In genomic region chr20:51496964-51497363, GRCh38 we compare ENCODE assay signal across 13 cellular contexts. TPM values are rescaled to one million over a fixed set of nuclear protein-coding genes. Genes with fewer than 3 reads are reported as not detected.
DNase-seq lines count a peak whose midpoint lies in the region; ATAC-seq and TF ChIP-seq lines count a peak whose summit lies in the region.
"Had no signal": no experiment of that assay in that cellular context is flagged by ENCODE, and none has a peak within 500 bp of the region (broad histone marks: within the 10 kb centered on the region; RNA-seq: fewer than 3 reads in every experiment).

No MANE protein-coding gene starts in this region.

- H3K36me3 Mint-ChIP-seq in activated T-cell treated with anti-CD3 and anti-CD28 coated beads, Interleukin-2, amount 50 U/mL, for 72 hours (ENCODE audit: insufficient read depth in 2 of 2): peaks cover 22 to 30% of the 10 kb centered on the region in 2 donors
- peaks cover 70% of the 10 kb centered on the region for H3K36me3 Mint-ChIP-seq in stimulated activated effector memory CD8-positive, alpha-beta T cell treated with anti-CD3 and anti-CD28 coated beads, Interleukin-12 subunit alpha, Interleukin-12 subunit beta, amount 100 ng/mL, for 72 hours

- H3K27ac ChIP-seq in OCI-LY7 (ENCODE audit: low read depth, low read length, poor library complexity, severe bottlenecking) (peak overlapping the region; percentile 79), coronary artery (no peak overlapping the region)
- H3K27ac ChIP-seq: WERI-Rb-1 had no signal

- TF ChIP-seq CTCF in OCI-LY7 (conservative IDR thresholded peaks at IDR 0.05; ENCODE audit: low read length): no peak
- no peak for TF ChIP-seq CTCF in coronary artery (IDR thresholded peaks at IDR 0.05)

- peaks cover 29% of the 10 kb centered on the region; the same call in 1 of the 2 replicates for H3K79me2 ChIP-seq in OCI-LY7 (ENCODE audit: insufficient read depth, low read depth, low read length)

- no peak overlapping the region for H2AFZ ChIP-seq in OCI-LY7 (ENCODE audit: low read length)

- no peaks in the 10 kb centered on the region for H3K27me3 Mint-ChIP-seq in activated T-cell treated with anti-CD3 and anti-CD28 coated beads, Interleukin-2, amount 50 U/mL, for 72 hours (ENCODE audit: low read depth)

- H3K36me3 ChIP-seq in OCI-LY7 (ENCODE audit: insufficient read depth, low read length): peaks cover 59% of the 10 kb centered on the region
- H3K36me3 ChIP-seq: Peyer's patch, sigmoid colon, WERI-Rb-1 had no signal

- H3K9me2 ChIP-seq in OCI-LY7 (ENCODE audit: insufficient read depth, low read length): no peaks in the 10 kb centered on the region

- H3K4me3 Mint-ChIP-seq in activated T-cell treated with anti-CD3 and anti-CD28 coated beads, Interleukin-2, amount 50 U/mL, for 72 hours: peak overlapping the region; percentile 77 to 91
- H3K4me3 Mint-ChIP-seq in stimulated activated effector memory CD8-positive, alpha-beta T cell treated with anti-CD3 and anti-CD28 coated beads, Interleukin-12 subunit alpha, Interleukin-12 subunit beta, amount 100 ng/mL, for 72 hours: peak overlapping the region; percentile 52
- H3K4me3 Mint-ChIP-seq: HFFc6 had no signal

- DNase-seq in activated T-cell treated with anti-CD3 and anti-CD28 coated beads, Interleukin-2, amount 50 U/mL, for 72 hours: no peak
- DNase-seq in activated T-cell treated with anti-CD3 and anti-CD28 coated beads, Interleukin-2, amount 50 U/mL, for 1 hour: no peak
- DNase-seq in OCI-LY7 (ENCODE audit: low spot score) (no peak), coronary artery (ENCODE audit: low spot score) (peak; percentile 61), HK-2 (ENCODE audit: unreplicated experiment) (no peak), midbrain (lab: John Stamatoyannopoulos, UW) (no peak)
- DNase-seq in stimulated activated effector memory CD8-positive, alpha-beta T cell treated with anti-CD3 and anti-CD28 coated beads, Interleukin-12 subunit alpha, Interleukin-12 subunit beta, amount 100 ng/mL, for 72 hours (ENCODE audit: low spot score in 2 of 2): no peak
- DNase-seq: effector CD4-positive, alpha-beta T cell; HFFc6; sigmoid colon; WERI-Rb-1 had no signal

- H4K20me1 ChIP-seq in OCI-LY7 (ENCODE audit: insufficient read depth, low read length): no peaks in the 10 kb centered on the region

- H3K4me1 ChIP-seq in OCI-LY7 (ENCODE audit: insufficient read depth, low read length, poor library complexity, severe bottlenecking): peaks cover 73% of the 10 kb centered on the region

- no peak for ATAC-seq in activated T-cell treated with anti-CD3 and anti-CD28 coated beads, Interleukin-2, amount 50 U/mL, for 72 hours (replicated peaks in 1 of 2)
- ATAC-seq in stimulated activated effector memory CD8-positive, alpha-beta T cell treated with anti-CD3 and anti-CD28 coated beads, Interleukin-12 subunit alpha, Interleukin-12 subunit beta, amount 100 ng/mL, for 72 hours: no peak
- no peak for ATAC-seq in HG02870 (IDR thresholded peaks at IDR 0.05; ENCODE audit: unreplicated experiment)

- intact Hi-C loops in OCI-LY7 (cut with micrococcal nuclease; ENCODE audit: unreplicated experiment): no loop called here

- H3K4me2 ChIP-seq in OCI-LY7 (ENCODE audit: low read length): peak overlapping the region; percentile 75; the same call in 1 of the 2 replicates

- CTCF ChIA-PET in OCI-LY7 (lab: Charles Lee; ENCODE audit: unreplicated experiment): no interaction called here

- peaks cover 98% of the 10 kb centered on the region for H3K4me1 Mint-ChIP-seq in activated T-cell treated with anti-CD3 and anti-CD28 coated beads, Interleukin-2, amount 50 U/mL, for 72 hours (ENCODE audit: low read depth)
- peaks cover 98% of the 10 kb centered on the region for H3K4me1 Mint-ChIP-seq in stimulated activated effector memory CD8-positive, alpha-beta T cell treated with anti-CD3 and anti-CD28 coated beads, Interleukin-12 subunit alpha, Interleukin-12 subunit beta, amount 100 ng/mL, for 72 hours

- H3K4me3 ChIP-seq in OCI-LY7 (ENCODE audit: low read depth, low read length, poor library complexity, severe bottlenecking) (no peak overlapping the region), coronary artery (no peak overlapping the region)
- H3K4me3 ChIP-seq: sigmoid colon had no signal

- H3K27ac Mint-ChIP-seq in activated T-cell treated with anti-CD3 and anti-CD28 coated beads, Interleukin-2, amount 50 U/mL, for 72 hours: no peak overlapping the region
- peak overlapping the region; percentile 72 for H3K27ac Mint-ChIP-seq in stimulated activated effector memory CD8-positive, alpha-beta T cell treated with anti-CD3 and anti-CD28 coated beads, Interleukin-12 subunit alpha, Interleukin-12 subunit beta, amount 100 ng/mL, for 72 hours
- H3K27ac Mint-ChIP-seq: HFFc6 had no signal

- no peaks in the 10 kb centered on the region for H3K9me3 ChIP-seq in OCI-LY7 (ENCODE audit: low read length)
- H3K9me3 ChIP-seq: Peyer's patch, sigmoid colon had no signal

- BruUV-seq in OCI-LY7 (replicated peaks; lab: Mats Ljungman, UMichigan): no TSS peak

- POLR2A ChIA-PET in OCI-LY7 (lab: Charles Lee): interaction anchor here (0.6 to 2.1 kb wide), 2 partner anchors 10 to 170 kb away, joined by 3 to 6 read pairs; no protein-coding TSS in a partner anchor

- peaks cover 0 to 2% of the 10 kb centered on the region in 2 donors for H3K9me3 Mint-ChIP-seq in activated T-cell treated with anti-CD3 and anti-CD28 coated beads, Interleukin-2, amount 50 U/mL, for 72 hours
- H3K9me3 Mint-ChIP-seq in stimulated activated effector memory CD8-positive, alpha-beta T cell treated with anti-CD3 and anti-CD28 coated beads, Interleukin-12 subunit alpha, Interleukin-12 subunit beta, amount 100 ng/mL, for 72 hours: no peaks in the 10 kb centered on the region
- H3K9me3 Mint-ChIP-seq: HFFc6 had no signal

RNA-seq across cellular contexts. Expression of gene NFATC2, which starts 45.6 kb away (rescaled TPM):
- total RNA-seq in activated T-cell treated with anti-CD3 and anti-CD28 coated beads, Interleukin-2, amount 50 U/mL, for 72 hours: 10 to 100 TPM; 29.4 to 39.9 TPM
- total RNA-seq in OCI-LY7 (2014; rRNA removed; shearing (Covaris generic)): 12.5 TPM in 2 replicates
- 43.7 and 43.8 TPM in 2 replicates for total RNA-seq in OCI-LY7 (2022)
